Comparison of ENCODE assay signal across 1 cellular context in genomic region chrX:6226053-6226645, GRCh38.
TF ChIP-seq lines count a peak whose summit lies in the region.

No MANE protein-coding gene starts in this region.

TF ChIP-seq in WTC11, 78 proteins besides CTCF, POLR2A, EP300 and RAD21 (continued from another document):
- TF ChIP-seq USF1 (CRISPR knock-in tag; IDR thresholded peaks at IDR 0.05) (no peak), PRRX2 (CRISPR knock-in tag; IDR thresholded peaks at IDR 0.05) (no peak), TP53 (CRISPR knock-in tag; IDR thresholded peaks at IDR 0.05) (0 out of 2 replicates have a peak, but pooled peaks have one; percentile 1), ARID4B (CRISPR knock-in tag; IDR thresholded peaks at IDR 0.05; ENCODE audit: borderline replicate concordance) (no peak), FOXK1 (CRISPR knock-in tag; IDR thresholded peaks at IDR 0.05) (no peak), HMGXB4 (CRISPR knock-in tag; IDR thresholded peaks at IDR 0.05) (peak; percentile 50; the same call in 1 of the 2 replicates), AR (CRISPR knock-in tag; IDR thresholded peaks at IDR 0.05) (no peak), ZNF219 (CRISPR knock-in tag; IDR thresholded peaks at IDR 0.05; ENCODE audit: borderline replicate concordance) (no peak), SOX15 (CRISPR knock-in tag; IDR thresholded peaks at IDR 0.05) (no peak), ZNF416 (CRISPR knock-in tag; IDR thresholded peaks at IDR 0.05) (no peak)
